Comparison of ENCODE assay signal across 8 cellular contexts in genomic region chr4:173494013-173494970, GRCh38. TPM values are rescaled to one million over a fixed set of nuclear protein-coding genes. Genes with fewer than 3 reads are reported as not detected.
DNase-seq lines count a peak whose midpoint lies in the region; ATAC-seq and TF ChIP-seq lines count a peak whose summit lies in the region.

No MANE protein-coding gene starts in this region.

- H3K4me3 Mint-ChIP-seq in activated naive CD8-positive, alpha-beta T cell treated with anti-CD3 and anti-CD28 coated beads, Interleukin-2, amount 10 ng/mL, durations not matched to agents 7 days and 5 days = peak overlapping the region; percentile 83

- no peaks in the 10 kb centered on the region for H3K36me3 Mint-ChIP-seq in activated naive CD8-positive, alpha-beta T cell treated with anti-CD3 and anti-CD28 coated beads, Interleukin-2, amount 10 ng/mL, durations not matched to agents 7 days and 5 days

- H3K4me3 ChIP-seq in Peyer's patch (peak overlapping the region in 2 of 4 donors; percentile 35 to 38), heart right ventricle (peak overlapping the region in 9 of 10 donors; percentile 19 to 54 (median 48)), rectal smooth muscle tissue (ENCODE audit: low read length) (peak overlapping the region; percentile 57)

- no peaks in the 10 kb centered on the region for H3K36me3 ChIP-seq in Peyer's patch
- no peaks in the 10 kb centered on the region for H3K36me3 ChIP-seq in heart right ventricle
- no peaks in the 10 kb centered on the region for H3K36me3 ChIP-seq in rectal smooth muscle tissue (ENCODE audit: control insufficient read depth, insufficient read depth, low read length)

- H3K27me3 ChIP-seq in Peyer's patch (no peaks in the 10 kb centered on the region), heart right ventricle (peaks cover 0 to 24% (median 0%) of the 10 kb centered on the region in 7 donors), rectal smooth muscle tissue (ENCODE audit: control insufficient read depth, insufficient read depth, low read length) (no peaks in the 10 kb centered on the region)

- peaks cover 17% of the 10 kb centered on the region for H3K4me1 Mint-ChIP-seq in activated naive CD8-positive, alpha-beta T cell treated with anti-CD3 and anti-CD28 coated beads, Interleukin-2, amount 10 ng/mL, durations not matched to agents 7 days and 5 days

- DNase-seq in DMS153 treated with DMSO at 0.1 percent for 48 hours (lab: John Stamatoyannopoulos, UW; ENCODE audit: unreplicated experiment) (peak; percentile 47), Peyer's patch (peak in 2 of 3 donors; percentile 55 to 85), heart right ventricle (peak; percentile 29 to 60), NCI-H1930 (lab: John Stamatoyannopoulos, UW) (no peak)
- DNase-seq in activated naive CD8-positive, alpha-beta T cell treated with anti-CD3 and anti-CD28 coated beads, Interleukin-2, amount 10 ng/mL, durations not matched to agents 7 days and 5 days = no peak

- peak; percentile 33 to 74 (median 66) for TF ChIP-seq CTCF in Peyer's patch (IDR thresholded peaks at IDR 0.05)
- TF ChIP-seq CTCF in heart right ventricle (IDR thresholded peaks at IDR 0.05) = peak; percentile 49 to 86 (median 77)

- 24% methylated on average over 40 of the region's 40 CpGs for WGBS in heart right ventricle, 2 donors

- no peaks in the 10 kb centered on the region for H3K9me3 ChIP-seq in Peyer's patch
- no peaks in the 10 kb centered on the region for H3K9me3 ChIP-seq in heart right ventricle

- ATAC-seq in GM21360 (IDR thresholded peaks at IDR 0.05; ENCODE audit: unreplicated experiment) (peak; percentile 98), HG03571 (IDR thresholded peaks at IDR 0.05; ENCODE audit: unreplicated experiment) (peak; percentile 97), heart right ventricle (peak; percentile 85 to 95 (median 91))
- peak; percentile 98 for ATAC-seq in activated naive CD8-positive, alpha-beta T cell treated with anti-CD3 and anti-CD28 coated beads, Interleukin-2, amount 10 ng/mL, durations not matched to agents 7 days and 5 days (ENCODE audit: low read depth)

- intact Hi-C loops in heart right ventricle (cut with DNase I) = loop anchor here in 9 of 10 donors (2.0 to 10.0 kb wide), 4 partner anchors 72 to 179 kb away; no protein-coding TSS in a partner anchor

- POLR2A ChIA-PET in activated naive CD8-positive, alpha-beta T cell treated with anti-CD3 and anti-CD28 coated beads, Interleukin-2, amount 10 ng/mL, durations not matched to agents 7 days and 5 days (lab: Charles Lee) = no interaction called here

- TF ChIP-seq POLR2A in Peyer's patch (IDR thresholded peaks at IDR 0.05) = no peak

- peaks cover 0 to 10% (median 0%) of the 10 kb centered on the region in 4 donors for H3K4me1 ChIP-seq in Peyer's patch
- peaks cover 0 to 38% (median 9%) of the 10 kb centered on the region in 9 donors for H3K4me1 ChIP-seq in heart right ventricle
- H3K4me1 ChIP-seq in rectal smooth muscle tissue (ENCODE audit: control insufficient read depth, insufficient read depth, low read length) = no peaks in the 10 kb centered on the region

- H3K9ac ChIP-seq in rectal smooth muscle tissue (ENCODE audit: low read length) = no peak overlapping the region

- no peak overlapping the region for H3K27ac Mint-ChIP-seq in activated naive CD8-positive, alpha-beta T cell treated with anti-CD3 and anti-CD28 coated beads, Interleukin-2, amount 10 ng/mL, durations not matched to agents 7 days and 5 days

- H3K27me3 Mint-ChIP-seq in activated naive CD8-positive, alpha-beta T cell treated with anti-CD3 and anti-CD28 coated beads, Interleukin-2, amount 10 ng/mL, durations not matched to agents 7 days and 5 days = peaks cover 45% of the 10 kb centered on the region

- H3K27ac ChIP-seq in Peyer's patch (no peak overlapping the region), heart right ventricle (peak overlapping the region in 1 of 10 donors; percentile 27), rectal smooth muscle tissue (ENCODE audit: low read depth, low read length) (no peak overlapping the region)

- no peaks in the 10 kb centered on the region for H3K9me3 Mint-ChIP-seq in activated naive CD8-positive, alpha-beta T cell treated with anti-CD3 and anti-CD28 coated beads, Interleukin-2, amount 10 ng/mL, durations not matched to agents 7 days and 5 days

RNA-seq across cellular contexts. Expression of gene HAND2, which starts 35.7 kb away (rescaled TPM):
- total RNA-seq in Peyer's patch (10 to 100 TPM in 1 of 4 donors, 1 to 10 TPM in 2, not detected in 1; 4.9 to 40.4 (median 9.1) TPM), heart right ventricle (100 to 1,000 TPM in 7 of 10 donors, 10 to 100 TPM in 3; 64.6 to 196 (median 130) TPM)
- not detected for total RNA-seq in activated naive CD8-positive, alpha-beta T cell treated with anti-CD3 and anti-CD28 coated beads, Interleukin-2, amount 10 ng/mL, durations not matched to agents 7 days and 5 days
- 10 to 100 TPM; 48.6 to 90.7 TPM for polyA plus RNA-seq in heart right ventricle

Comparison
In these comparisons a context has a peak if more than half of its experiments do, and no peak if none do; other contexts are left out.
1. DNase-seq: peak in DMS153 treated with DMSO at 0.1 percent for 48 hours (single experiment), Peyer's patch (2 of 3) and heart right ventricle (2 of 2); none in activated naive CD8-positive, alpha-beta T cell treated with anti-CD3 and anti-CD28 coated beads, Interleukin-2, amount 10 ng/mL, durations not matched to agents 7 days and 5 days (single experiment) and NCI-H1930 (0 of 2).
2. Peak in every context shown above with its lines, with median percentiles within 50 percentile points of each other: ATAC-seq.